23 cellular contexts compared by ENCODE assay signal in the genomic region with DNA sequence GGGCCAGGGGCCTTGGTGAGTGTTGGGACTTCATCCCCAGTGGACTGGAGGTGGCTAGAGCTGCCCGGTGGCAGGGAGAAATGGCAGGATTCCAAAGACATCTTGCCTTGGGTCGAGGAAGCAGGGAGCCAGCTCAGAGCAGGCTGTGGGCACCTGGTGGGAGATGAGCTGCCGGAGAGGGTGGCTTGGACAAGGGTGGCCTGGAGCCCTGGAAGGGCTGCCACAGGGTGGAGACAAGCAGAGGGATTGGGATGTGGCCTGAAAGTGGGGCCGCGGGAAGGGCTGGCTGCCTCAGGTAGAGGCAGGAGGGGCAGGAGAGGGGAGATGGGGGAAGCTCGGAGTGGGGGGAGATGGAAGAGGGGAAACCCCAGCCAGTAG.
"Had no signal": no experiment of that assay in that cellular context is flagged by ENCODE, and none has a peak within 500 bp of the region (broad histone marks: within the 10 kb centered on the region; RNA-seq: fewer than 3 reads in every experiment).

No MANE protein-coding gene starts in this region.

- DNase-seq: activated B cell treated with CpG ODN at 0.5 μM for 24 hours; activated CD8-positive, alpha-beta memory T cell treated with anti-CD3 and anti-CD28 coated beads, Interleukin-2, amount 10 ng/mL, durations not matched to agents 7 days and 5 days; activated CD8-positive, alpha-beta T cell treated with anti-CD3 and anti-CD28 coated beads, Interleukin-2, amount 10 ng/mL, durations not matched to agents 7 days and 5 days; activated naive CD4-positive, alpha-beta T cell; activated naive CD8-positive, alpha-beta T cell treated with anti-CD3 and anti-CD28 coated beads for 36 hours; activated T-cell treated with anti-CD3 and anti-CD28 coated beads, Interleukin-2, amount 50 U/mL, for 72 hours; adrenal gland; central memory CD4-positive, alpha-beta T cell; foreskin melanocyte; naive B cell; occipital lobe; stimulated activated CD4-positive, alpha-beta T cell treated with anti-CD3 and anti-CD28 coated beads, Interleukin-15, amount 100 ng/mL, for 24 hours; stimulated activated naive CD4-positive, alpha-beta T cell; T-cell; testis; transverse colon had no signal

- H3K36me3 ChIP-seq: adrenal gland, ascending aorta, esophagus muscularis mucosa, transverse colon had no signal

- H3K27ac Mint-ChIP-seq: activated B cell treated with CpG ODN at 0.5 μM for 24 hours; activated CD8-positive, alpha-beta memory T cell treated with anti-CD3 and anti-CD28 coated beads, Interleukin-2, amount 10 ng/mL, durations not matched to agents 7 days and 5 days; activated CD8-positive, alpha-beta T cell treated with anti-CD3 and anti-CD28 coated beads, Interleukin-2, amount 10 ng/mL, durations not matched to agents 7 days and 5 days; activated naive CD8-positive, alpha-beta T cell treated with anti-CD3 and anti-CD28 coated beads for 36 hours; activated T-cell treated with anti-CD3 and anti-CD28 coated beads, Interleukin-2, amount 50 U/mL, for 72 hours; dendritic cell treated with granulocyte-macrophage colony-stimulating factor and Interleukin-4, amounts not matched to agents 40 ng/mL and 50 ng/mL, for 4 days; mesothelial cell of epicardium; naive B cell; T-cell had no signal

- H3K9me3 ChIP-seq: adrenal gland, ascending aorta, esophagus muscularis mucosa, testis, transverse colon had no signal

- H3K4me1 Mint-ChIP-seq: activated B cell treated with CpG ODN at 0.5 μM for 24 hours; activated CD8-positive, alpha-beta memory T cell treated with anti-CD3 and anti-CD28 coated beads, Interleukin-2, amount 10 ng/mL, durations not matched to agents 7 days and 5 days; activated naive CD8-positive, alpha-beta T cell treated with anti-CD3 and anti-CD28 coated beads for 36 hours; naive B cell; T-cell had no signal

- H3K9me3 Mint-ChIP-seq: activated B cell treated with CpG ODN at 0.5 μM for 24 hours; activated naive CD8-positive, alpha-beta T cell treated with anti-CD3 and anti-CD28 coated beads for 36 hours; activated T-cell treated with anti-CD3 and anti-CD28 coated beads, Interleukin-2, amount 50 U/mL, for 72 hours; dendritic cell treated with granulocyte-macrophage colony-stimulating factor and Interleukin-4, amounts not matched to agents 40 ng/mL and 50 ng/mL, for 4 days; mesothelial cell of epicardium; neural crest cell; T-cell had no signal

- FAIRE-seq: urothelium cell line had no signal

- H3K4me3 ChIP-seq: adrenal gland, ascending aorta, esophagus muscularis mucosa, smooth muscle cell, testis, transverse colon had no signal

- ATAC-seq: activated CD8-positive, alpha-beta memory T cell treated with anti-CD3 and anti-CD28 coated beads, Interleukin-2, amount 10 ng/mL, durations not matched to agents 7 days and 5 days; activated CD8-positive, alpha-beta T cell treated with anti-CD3 and anti-CD28 coated beads, Interleukin-2, amount 10 ng/mL, durations not matched to agents 7 days and 5 days; activated T-cell treated with anti-CD3 and anti-CD28 coated beads, Interleukin-2, amount 50 U/mL, for 72 hours; T-cell had no signal

- H3K4me3 Mint-ChIP-seq: activated B cell treated with CpG ODN at 0.5 μM for 24 hours; activated CD8-positive, alpha-beta memory T cell treated with anti-CD3 and anti-CD28 coated beads, Interleukin-2, amount 10 ng/mL, durations not matched to agents 7 days and 5 days; activated CD8-positive, alpha-beta T cell treated with anti-CD3 and anti-CD28 coated beads, Interleukin-2, amount 10 ng/mL, durations not matched to agents 7 days and 5 days; activated naive CD8-positive, alpha-beta T cell treated with anti-CD3 and anti-CD28 coated beads for 36 hours; activated T-cell treated with anti-CD3 and anti-CD28 coated beads, Interleukin-2, amount 50 U/mL, for 72 hours; dendritic cell treated with granulocyte-macrophage colony-stimulating factor and Interleukin-4, amounts not matched to agents 40 ng/mL and 50 ng/mL, for 4 days; mesothelial cell of epicardium; naive B cell; neural crest cell; T-cell had no signal

- H3K27me3 ChIP-seq: adrenal gland, ascending aorta, testis, transverse colon had no signal

- H3K4me1 ChIP-seq: ascending aorta had no signal

- H3K36me3 Mint-ChIP-seq: activated CD8-positive, alpha-beta memory T cell treated with anti-CD3 and anti-CD28 coated beads, Interleukin-2, amount 10 ng/mL, durations not matched to agents 7 days and 5 days; activated naive CD8-positive, alpha-beta T cell treated with anti-CD3 and anti-CD28 coated beads for 36 hours; mesothelial cell of epicardium; naive B cell; T-cell had no signal

- H3K27me3 Mint-ChIP-seq: dendritic cell treated with granulocyte-macrophage colony-stimulating factor and Interleukin-4, amounts not matched to agents 40 ng/mL and 50 ng/mL, for 4 days had no signal

- H3K27ac ChIP-seq: adrenal gland, ascending aorta, esophagus muscularis mucosa, testis, transverse colon had no signal
